2 cellular contexts compared by ENCODE assay signal in the genomic region with DNA sequence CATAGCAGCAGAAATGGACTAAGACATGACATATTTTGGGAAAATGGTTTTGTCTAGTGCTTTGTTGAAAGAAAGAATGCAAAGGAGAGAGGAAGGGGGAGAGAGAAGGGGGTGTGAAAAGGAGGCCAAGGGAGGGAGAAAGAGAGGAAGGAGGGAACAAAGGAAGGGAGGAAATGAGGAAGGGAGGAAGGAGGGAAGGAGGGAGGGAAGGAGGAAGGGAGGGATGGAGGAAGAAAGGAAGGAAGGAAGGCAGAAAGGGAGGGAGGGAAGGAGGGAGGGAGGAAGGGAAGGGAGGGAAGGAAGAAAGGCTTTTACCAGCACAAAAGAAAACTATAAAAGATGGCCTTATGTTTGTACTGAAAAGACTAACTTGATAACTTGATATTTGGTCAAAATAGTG.
A peak's percentile ranks its signal among the peaks of the same experiment; 100 is the strongest.
TF ChIP-seq lines count a peak whose summit lies in the region.

No MANE protein-coding gene starts in this region.

TF ChIP-seq in HepG2, 621 proteins besides CTCF, POLR2A, EP300 and RAD21 (continued from another document):
- TF ChIP-seq HNRNPK (IDR thresholded peaks at IDR 0.05; ENCODE audit: low read depth, low read length, poor library complexity, severe bottlenecking) = peak; percentile 73
TF ChIP-seq in HepG2: peak in this region for 1.

TF ChIP-seq in K562, 482 proteins besides CTCF, POLR2A, EP300 and RAD21 (continued from another document):
- TF ChIP-seq ZNF316 (IDR thresholded peaks at IDR 0.05) (peak; percentile 22; the same call in 1 of the 2 replicates), ZFPM2 (CRISPR knock-in tag; IDR thresholded peaks at IDR 0.05) (no peak), SIN3B (IDR thresholded peaks at IDR 0.05; ENCODE audit: low read depth) (no peak)
- TF ChIP-seq, protein P1, sequence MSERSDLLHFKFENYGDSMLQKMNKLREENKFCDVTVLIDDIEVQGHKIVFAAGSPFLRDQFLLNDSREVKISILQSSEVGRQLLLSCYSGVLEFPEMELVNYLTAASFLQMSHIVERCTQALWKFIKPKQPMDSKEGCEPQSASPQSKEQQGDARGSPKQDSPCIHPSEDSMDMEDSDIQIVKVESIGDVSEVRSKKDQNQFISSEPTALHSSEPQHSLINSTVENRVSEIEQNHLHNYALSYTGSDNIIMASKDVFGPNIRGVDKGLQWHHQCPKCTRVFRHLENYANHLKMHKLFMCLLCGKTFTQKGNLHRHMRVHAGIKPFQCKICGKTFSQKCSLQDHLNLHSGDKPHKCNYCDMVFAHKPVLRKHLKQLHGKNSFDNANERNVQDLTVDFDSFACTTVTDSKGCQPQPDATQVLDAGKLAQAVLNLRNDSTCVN (CRISPR knock-in tag; IDR thresholded peaks at IDR 0.05) = peak; percentile 73; the same call in 1 of the 2 replicates
- TF ChIP-seq, protein P2, sequence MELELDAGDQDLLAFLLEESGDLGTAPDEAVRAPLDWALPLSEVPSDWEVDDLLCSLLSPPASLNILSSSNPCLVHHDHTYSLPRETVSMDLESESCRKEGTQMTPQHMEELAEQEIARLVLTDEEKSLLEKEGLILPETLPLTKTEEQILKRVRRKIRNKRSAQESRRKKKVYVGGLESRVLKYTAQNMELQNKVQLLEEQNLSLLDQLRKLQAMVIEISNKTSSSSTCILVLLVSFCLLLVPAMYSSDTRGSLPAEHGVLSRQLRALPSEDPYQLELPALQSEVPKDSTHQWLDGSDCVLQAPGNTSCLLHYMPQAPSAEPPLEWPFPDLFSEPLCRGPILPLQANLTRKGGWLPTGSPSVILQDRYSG (tag; conservative IDR thresholded peaks at IDR 0.05; ENCODE audit: low read depth) = no peak
